20 cellular contexts compared by ENCODE assay signal in the genomic region with DNA sequence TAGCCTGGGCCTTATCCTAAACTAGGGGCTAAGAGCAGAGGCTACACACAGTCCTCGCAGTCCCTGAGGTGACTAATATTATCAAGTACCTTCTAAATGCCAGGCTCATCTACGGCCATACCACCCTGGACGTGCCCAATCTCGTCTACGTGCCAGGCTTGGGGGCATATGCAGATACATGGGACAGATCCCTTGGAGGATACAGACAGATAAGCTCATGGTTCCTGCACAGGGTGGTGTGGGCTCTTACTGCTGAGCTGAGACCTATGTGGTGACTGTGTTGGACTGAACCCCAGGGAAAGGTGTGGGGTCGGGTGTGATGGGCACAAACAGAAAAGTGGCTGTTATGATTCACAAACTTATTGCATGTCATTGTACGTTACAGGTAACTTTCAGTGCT.
DNase-seq lines count a peak whose midpoint lies in the region; ATAC-seq, FAIRE-seq and TF ChIP-seq lines count a peak whose summit lies in the region.
"Had no signal": no experiment of that assay in that cellular context is flagged by ENCODE, and none has a peak within 500 bp of the region (broad histone marks: within the 10 kb centered on the region; RNA-seq: fewer than 3 reads in every experiment).

No MANE protein-coding gene starts in this region.

- H3K4me1 Mint-ChIP-seq in stimulated activated effector memory CD8-positive, alpha-beta T cell treated with anti-CD3 and anti-CD28 coated beads, Interleukin-12 subunit alpha, Interleukin-12 subunit beta, amount 100 ng/mL, for 72 hours, result no peaks in the 10 kb centered on the region
- no peaks in the 10 kb centered on the region for H3K4me1 Mint-ChIP-seq in activated CD4-positive, alpha-beta T cell treated with anti-CD3 and anti-CD28 coated beads, Interleukin-2, amount 10 ng/mL, durations not matched to agents 24 days and 14 days
- H3K4me1 Mint-ChIP-seq in activated CD4-positive, alpha-beta memory T cell treated with anti-CD3 and anti-CD28 coated beads, Interleukin-2, amount 10 ng/mL, durations not matched to agents 7 days and 5 days, result no peaks in the 10 kb centered on the region
- H3K4me1 Mint-ChIP-seq: B cell had no signal

- FAIRE-seq in A549 (lab: Jason Lieb, UNC) (no peak), small intestine (lab: Jason Lieb, UNC) (no peak)
- FAIRE-seq: GM12878, GM19239 had no signal

- TF ChIP-seq CTCF in A549 (IDR thresholded peaks at IDR 0.05) (no peak), HEK293 (tag by site-specific recombination; IDR thresholded peaks at IDR 0.05) (no peak), lower lobe of right lung (IDR thresholded peaks at IDR 0.05) (no peak)

- CTCF ChIA-PET in A549 (lab: Yijun Ruan, JAX), result no interaction called here
- CTCF ChIA-PET in HEK293 (lab: Yijun Ruan, JAX), result interaction anchor here (0.6 kb wide), 1 partner anchor 10 kb away, joined by 3 read pairs; no protein-coding TSS in a partner anchor
- CTCF ChIA-PET in activated CD4-positive, alpha-beta memory T cell treated with anti-CD3 and anti-CD28 coated beads, Interleukin-2, amount 10 ng/mL, durations not matched to agents 7 days and 5 days (lab: Charles Lee), result no interaction called here

- H3K9me3 ChIP-seq in A549 (0 out of 3 replicates have a peak, but pooled peaks cover 6% of the 10 kb centered on the region), HEK293 (ENCODE audit: control insufficient read depth, insufficient read depth, low read depth, low read length) (no peaks in the 10 kb centered on the region), lower lobe of right lung (no peaks in the 10 kb centered on the region), small intestine (ENCODE audit: control insufficient read depth, low read depth) (no peaks in the 10 kb centered on the region)
- H3K9me3 ChIP-seq: HAP-1 had no signal

- no peaks in the 10 kb centered on the region for H3K36me3 Mint-ChIP-seq in stimulated activated effector memory CD8-positive, alpha-beta T cell treated with anti-CD3 and anti-CD28 coated beads, Interleukin-12 subunit alpha, Interleukin-12 subunit beta, amount 100 ng/mL, for 72 hours
- H3K36me3 Mint-ChIP-seq in activated CD4-positive, alpha-beta T cell treated with anti-CD3 and anti-CD28 coated beads, Interleukin-2, amount 10 ng/mL, durations not matched to agents 24 days and 14 days (ENCODE audit: low read depth), result no peaks in the 10 kb centered on the region
- H3K36me3 Mint-ChIP-seq in activated CD4-positive, alpha-beta memory T cell treated with anti-CD3 and anti-CD28 coated beads, Interleukin-2, amount 10 ng/mL, durations not matched to agents 7 days and 5 days (ENCODE audit: low read depth), result no peaks in the 10 kb centered on the region
- H3K36me3 Mint-ChIP-seq: CD8-positive, alpha-beta T cell had no signal

- no peak for TF ChIP-seq EP300 in A549 (IDR thresholded peaks at IDR 0.05)

- peak; percentile 48 to 54; a peak in 3 of 6 replicates for ATAC-seq in A549
- ATAC-seq in lower lobe of right lung, result peak in 1 of 2 donors; percentile 6
- ATAC-seq in stimulated activated effector memory CD8-positive, alpha-beta T cell treated with anti-CD3 and anti-CD28 coated beads, Interleukin-12 subunit alpha, Interleukin-12 subunit beta, amount 100 ng/mL, for 72 hours, result peak; percentile 37
- ATAC-seq: CD8-positive, alpha-beta T cell; GM12878 had no signal

- WGBS in A549 (ENCODE audit: missing lambda C conversion rate), result 96% methylated on average over 7 of the region's 7 CpGs
- WGBS in small intestine, 3 donors, result 82 to 94% (median 89%) methylated on average over 7 of the region's 7 CpGs

- H3K27me3 ChIP-seq in lower lobe of right lung (ENCODE audit: low read depth) (no peaks in the 10 kb centered on the region), small intestine (ENCODE audit: control insufficient read depth in 2 of 2, insufficient read depth in 2 of 2, low read length in 2 of 2) (peaks cover 0 to 5% of the 10 kb centered on the region in 2 donors)
- H3K27me3 ChIP-seq: BLaER1 treated with 17β-estradiol and CSF1 and Interleukin-3, amounts not matched to agents 10 nM and 100 nM had no signal

- H3K27me3 Mint-ChIP-seq in activated CD4-positive, alpha-beta T cell treated with anti-CD3 and anti-CD28 coated beads, Interleukin-2, amount 10 ng/mL, durations not matched to agents 24 days and 14 days, result peaks cover 3% of the 10 kb centered on the region
- peaks cover 4% of the 10 kb centered on the region for H3K27me3 Mint-ChIP-seq in activated CD4-positive, alpha-beta memory T cell treated with anti-CD3 and anti-CD28 coated beads, Interleukin-2, amount 10 ng/mL, durations not matched to agents 7 days and 5 days

- TF ChIP-seq POLR2A in A549 (IDR thresholded peaks at IDR 0.05; ENCODE audit: low read length), result no peak

- H3K4me1 ChIP-seq in A549, result peaks cover 34% of the 10 kb centered on the region
- H3K4me1 ChIP-seq in HEK293 (ENCODE audit: control insufficient read depth, insufficient read depth, low read length), result peaks cover 4% of the 10 kb centered on the region
- peaks cover 11% of the 10 kb centered on the region for H3K4me1 ChIP-seq in lower lobe of right lung
- no peaks in the 10 kb centered on the region for H3K4me1 ChIP-seq in small intestine (ENCODE audit: control insufficient read depth in 2 of 2, insufficient read depth in 1 of 2, low read depth in 1 of 2, low read length in 1 of 2)
- H3K4me1 ChIP-seq: BLaER1 treated with 17β-estradiol and CSF1 and Interleukin-3, amounts not matched to agents 10 nM and 100 nM had no signal

- POLR2A ChIA-PET in A549 (lab: Yijun Ruan, JAX) (no interaction called here), HEK293 (lab: Yijun Ruan, JAX) (interaction anchor here (0.6 kb wide), 1 partner anchor 1373 kb away, joined by 4 read pairs; no protein-coding TSS in a partner anchor)
- POLR2A ChIA-PET in activated CD4-positive, alpha-beta memory T cell treated with anti-CD3 and anti-CD28 coated beads, Interleukin-2, amount 10 ng/mL, durations not matched to agents 7 days and 5 days (lab: Charles Lee), result no interaction called here

- H3K27ac Mint-ChIP-seq in stimulated activated effector memory CD8-positive, alpha-beta T cell treated with anti-CD3 and anti-CD28 coated beads, Interleukin-12 subunit alpha, Interleukin-12 subunit beta, amount 100 ng/mL, for 72 hours, result no peak overlapping the region
- no peak overlapping the region for H3K27ac Mint-ChIP-seq in activated CD4-positive, alpha-beta T cell treated with anti-CD3 and anti-CD28 coated beads, Interleukin-2, amount 10 ng/mL, durations not matched to agents 24 days and 14 days
- no peak overlapping the region for H3K27ac Mint-ChIP-seq in activated CD4-positive, alpha-beta memory T cell treated with anti-CD3 and anti-CD28 coated beads, Interleukin-2, amount 10 ng/mL, durations not matched to agents 7 days and 5 days
- H3K27ac Mint-ChIP-seq: B cell; CD8-positive, alpha-beta T cell; HFFc6 had no signal

- H3K4me2 ChIP-seq in A549, result no peak overlapping the region
- H3K4me2 ChIP-seq: BLaER1 treated with 17β-estradiol and CSF1 and Interleukin-3, amounts not matched to agents 10 nM and 100 nM had no signal

- H3K9me3 Mint-ChIP-seq in stimulated activated effector memory CD8-positive, alpha-beta T cell treated with anti-CD3 and anti-CD28 coated beads, Interleukin-12 subunit alpha, Interleukin-12 subunit beta, amount 100 ng/mL, for 72 hours, result peaks cover under 1% of the 10 kb centered on the region
- peaks cover 3% of the 10 kb centered on the region for H3K9me3 Mint-ChIP-seq in activated CD4-positive, alpha-beta T cell treated with anti-CD3 and anti-CD28 coated beads, Interleukin-2, amount 10 ng/mL, durations not matched to agents 24 days and 14 days
- H3K9me3 Mint-ChIP-seq in activated CD4-positive, alpha-beta memory T cell treated with anti-CD3 and anti-CD28 coated beads, Interleukin-2, amount 10 ng/mL, durations not matched to agents 7 days and 5 days, result no peaks in the 10 kb centered on the region
- H3K9me3 Mint-ChIP-seq: HFFc6 had no signal

- H3K4me3 ChIP-seq in A549 (no peak overlapping the region), HEK293 (ENCODE audit: low read depth, low read length) (no peak overlapping the region), lower lobe of right lung (no peak overlapping the region), small intestine (ENCODE audit: low read depth in 1 of 2, low read length in 2 of 2) (no peak overlapping the region)
- H3K4me3 ChIP-seq: BLaER1 treated with 17β-estradiol and CSF1 and Interleukin-3, amounts not matched to agents 10 nM and 100 nM; GM12878; HAP-1 had no signal

- 0 out of 6 replicates have a peak overlapping the region, but pooled peaks of 1 of the 2 experiments have one; percentile 3 for H3K27ac ChIP-seq in A549
- no peak overlapping the region for H3K27ac ChIP-seq in HEK293 (ENCODE audit: extremely low read depth, low read depth, low read length)
- H3K27ac ChIP-seq in lower lobe of right lung, result peak overlapping the region; percentile 46
- no peak overlapping the region for H3K27ac ChIP-seq in small intestine (ENCODE audit: low read depth in 1 of 2, low read length in 1 of 2)
- H3K27ac ChIP-seq: BLaER1 treated with 17β-estradiol and CSF1 and Interleukin-3, amounts not matched to agents 10 nM and 100 nM; HL-60 had no signal

- H3K36me3 ChIP-seq in HEK293 (ENCODE audit: control insufficient read depth in 2 of 2, insufficient read depth in 1 of 2, low read length in 2 of 2) (no peaks in the 10 kb centered on the region), lower lobe of right lung (no peaks in the 10 kb centered on the region), small intestine (ENCODE audit: control insufficient read depth in 2 of 2, insufficient read depth in 2 of 2, low read length in 2 of 2) (no peaks in the 10 kb centered on the region)
- H3K36me3 ChIP-seq: BLaER1 treated with 17β-estradiol and CSF1 and Interleukin-3, amounts not matched to agents 10 nM and 100 nM; HAP-1 had no signal

- no peak overlapping the region for H3K4me3 Mint-ChIP-seq in stimulated activated effector memory CD8-positive, alpha-beta T cell treated with anti-CD3 and anti-CD28 coated beads, Interleukin-12 subunit alpha, Interleukin-12 subunit beta, amount 100 ng/mL, for 72 hours
- H3K4me3 Mint-ChIP-seq in activated CD4-positive, alpha-beta T cell treated with anti-CD3 and anti-CD28 coated beads, Interleukin-2, amount 10 ng/mL, durations not matched to agents 24 days and 14 days, result no peak overlapping the region
- no peak overlapping the region for H3K4me3 Mint-ChIP-seq in activated CD4-positive, alpha-beta memory T cell treated with anti-CD3 and anti-CD28 coated beads, Interleukin-2, amount 10 ng/mL, durations not matched to agents 7 days and 5 days
- H3K4me3 Mint-ChIP-seq: B cell; CD8-positive, alpha-beta T cell; HFFc6 had no signal

- TF ChIP-seq RAD21 in A549 (conservative IDR thresholded peaks at IDR 0.05 in 1 of 2, IDR thresholded peaks at IDR 0.05 in 1 of 2), result no peak

- DNase-seq in A549 (ENCODE audit: low read depth in 1 of 2, low spot score in 1 of 2) (no peak), lower lobe of right lung (no peak), small intestine (no peak), OCI-M1 (lab: John Stamatoyannopoulos, UW) (no peak)
- DNase-seq in stimulated activated effector memory CD8-positive, alpha-beta T cell treated with anti-CD3 and anti-CD28 coated beads, Interleukin-12 subunit alpha, Interleukin-12 subunit beta, amount 100 ng/mL, for 72 hours (ENCODE audit: low spot score in 2 of 2), result no peak
- DNase-seq in activated CD4-positive, alpha-beta T cell treated with anti-CD3 and anti-CD28 coated beads, Interleukin-2, amount 10 ng/mL, durations not matched to agents 24 days and 14 days, result no peak
- DNase-seq in activated CD4-positive, alpha-beta memory T cell treated with anti-CD3 and anti-CD28 coated beads, Interleukin-2, amount 10 ng/mL, durations not matched to agents 7 days and 5 days, result no peak
- DNase-seq: 8988T; CD8-positive, alpha-beta T cell; COR-L47; DMS153; DMS79; HFFc6 had no signal

- intact Hi-C loops in lower lobe of right lung (cut with DNase I), result no loop called here
- intact Hi-C loops in activated CD4-positive, alpha-beta T cell treated with anti-CD3 and anti-CD28 coated beads, Interleukin-2, amount 10 ng/mL, durations not matched to agents 24 days and 14 days (cut with micrococcal nuclease), result no loop called here
